ENCODE assay signal across 1 cellular context in the genomic region with DNA sequence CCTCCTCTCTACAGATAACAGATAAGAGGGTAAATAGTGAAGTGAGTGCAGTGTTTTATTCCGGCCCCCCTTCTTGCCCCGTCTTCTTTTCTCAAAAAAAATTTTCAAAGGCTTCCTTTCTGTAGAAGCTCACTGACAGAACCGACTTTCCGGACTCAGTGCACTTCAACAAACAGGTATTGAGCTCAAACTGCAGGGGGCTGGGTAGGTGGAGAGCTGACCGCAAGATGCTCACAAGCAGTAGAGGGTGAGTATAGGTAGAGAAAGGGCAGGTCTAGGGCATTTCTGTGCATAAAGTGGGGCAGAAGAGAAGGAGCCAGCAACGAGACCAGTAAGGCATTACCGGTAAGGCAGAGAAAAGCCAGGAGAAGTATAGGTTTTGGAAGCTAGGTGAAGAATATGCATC.
TF ChIP-seq lines count a peak whose summit lies in the region.

No MANE protein-coding gene starts in this region.

TF ChIP-seq in GM12878, 131 proteins besides CTCF, POLR2A, EP300 and RAD21 (continued from another document):
- TF ChIP-seq, protein P1, sequence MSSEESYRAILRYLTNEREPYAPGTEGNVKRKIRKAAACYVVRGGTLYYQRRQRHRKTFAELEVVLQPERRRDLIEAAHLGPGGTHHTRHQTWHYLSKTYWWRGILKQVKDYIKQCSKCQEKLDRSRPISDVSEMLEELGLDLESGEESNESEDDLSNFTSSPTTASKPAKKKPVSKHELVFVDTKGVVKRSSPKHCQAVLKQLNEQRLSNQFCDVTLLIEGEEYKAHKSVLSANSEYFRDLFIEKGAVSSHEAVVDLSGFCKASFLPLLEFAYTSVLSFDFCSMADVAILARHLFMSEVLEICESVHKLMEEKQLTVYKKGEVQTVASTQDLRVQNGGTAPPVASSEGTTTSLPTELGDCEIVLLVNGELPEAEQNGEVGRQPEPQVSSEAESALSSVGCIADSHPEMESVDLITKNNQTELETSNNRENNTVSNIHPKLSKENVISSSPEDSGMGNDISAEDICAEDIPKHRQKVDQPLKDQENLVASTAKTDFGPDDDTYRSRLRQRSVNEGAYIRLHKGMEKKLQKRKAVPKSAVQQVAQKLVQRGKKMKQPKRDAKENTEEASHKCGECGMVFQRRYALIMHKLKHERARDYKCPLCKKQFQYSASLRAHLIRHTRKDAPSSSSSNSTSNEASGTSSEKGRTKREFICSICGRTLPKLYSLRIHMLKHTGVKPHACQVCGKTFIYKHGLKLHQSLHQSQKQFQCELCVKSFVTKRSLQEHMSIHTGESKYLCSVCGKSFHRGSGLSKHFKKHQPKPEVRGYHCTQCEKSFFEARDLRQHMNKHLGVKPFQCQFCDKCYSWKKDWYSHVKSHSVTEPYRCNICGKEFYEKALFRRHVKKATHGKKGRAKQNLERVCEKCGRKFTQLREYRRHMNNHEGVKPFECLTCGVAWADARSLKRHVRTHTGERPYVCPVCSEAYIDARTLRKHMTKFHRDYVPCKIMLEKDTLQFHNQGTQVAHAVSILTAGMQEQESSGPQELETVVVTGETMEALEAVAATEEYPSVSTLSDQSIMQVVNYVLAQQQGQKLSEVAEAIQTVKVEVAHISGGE (CRISPR knock-in tag; IDR thresholded peaks at IDR 0.05), result no peak
- TF ChIP-seq ZSCAN29 (IDR thresholded peaks at IDR 0.05), result peak; percentile 34; the same call in 1 of the 2 replicates
- 0 out of 2 replicates have a peak, but pooled peaks have one; percentile 22 for TF ChIP-seq SMAD5 (IDR thresholded peaks at IDR 0.05; ENCODE audit: low read depth)
- peak; percentile 57; the same call in 1 of the 2 replicates for TF ChIP-seq POLR2AphosphoS5 (IDR thresholded peaks at IDR 0.05; ENCODE audit: low read length)
- TF ChIP-seq, protein P2, sequence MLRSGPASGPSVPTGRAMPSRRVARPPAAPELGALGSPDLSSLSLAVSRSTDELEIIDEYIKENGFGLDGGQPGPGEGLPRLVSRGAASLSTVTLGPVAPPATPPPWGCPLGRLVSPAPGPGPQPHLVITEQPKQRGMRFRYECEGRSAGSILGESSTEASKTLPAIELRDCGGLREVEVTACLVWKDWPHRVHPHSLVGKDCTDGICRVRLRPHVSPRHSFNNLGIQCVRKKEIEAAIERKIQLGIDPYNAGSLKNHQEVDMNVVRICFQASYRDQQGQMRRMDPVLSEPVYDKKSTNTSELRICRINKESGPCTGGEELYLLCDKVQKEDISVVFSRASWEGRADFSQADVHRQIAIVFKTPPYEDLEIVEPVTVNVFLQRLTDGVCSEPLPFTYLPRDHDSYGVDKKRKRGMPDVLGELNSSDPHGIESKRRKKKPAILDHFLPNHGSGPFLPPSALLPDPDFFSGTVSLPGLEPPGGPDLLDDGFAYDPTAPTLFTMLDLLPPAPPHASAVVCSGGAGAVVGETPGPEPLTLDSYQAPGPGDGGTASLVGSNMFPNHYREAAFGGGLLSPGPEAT (IDR thresholded peaks at IDR 0.05; ENCODE audit: low read depth), result 0 out of 2 replicates have a peak, but pooled peaks have one; percentile 22
- TF ChIP-seq RELA (IDR thresholded peaks at IDR 0.05; ENCODE audit: borderline replicate concordance, partially characterized antibody), result peak; percentile 26
- peak; percentile 30; the same call in 1 of the 2 replicates for TF ChIP-seq NFIC (IDR thresholded peaks at IDR 0.05; ENCODE audit: low read depth, low read length)
- TF ChIP-seq MTA3 (IDR thresholded peaks at IDR 0.05; ENCODE audit: borderline replicate concordance, low read length), result peak; percentile 90; the same call in 1 of the 2 replicates
- peak in 1 of 2 experiments; percentile 10; a peak in 1 of 4 replicates for TF ChIP-seq IKZF2 (IDR thresholded peaks at IDR 0.05)
- no peak for TF ChIP-seq PAX8 (IDR thresholded peaks at IDR 0.05)
- no peak for TF ChIP-seq ZZZ3 (IDR thresholded peaks at IDR 0.05; ENCODE audit: control insufficient read depth, insufficient read length, low read depth)
- 0 out of 2 replicates have a peak, but pooled peaks have one; percentile 32 for TF ChIP-seq IKZF1 (conservative IDR thresholded peaks at IDR 0.05)
- 0 out of 2 replicates have a peak, but pooled peaks have one; percentile 7 for TF ChIP-seq ZNF24 (IDR thresholded peaks at IDR 0.05)
- TF ChIP-seq CREB1 (IDR thresholded peaks at IDR 0.05; ENCODE audit: low read depth), result 0 out of 2 replicates have a peak, but pooled peaks have one; percentile 9
- TF ChIP-seq, protein P3, sequence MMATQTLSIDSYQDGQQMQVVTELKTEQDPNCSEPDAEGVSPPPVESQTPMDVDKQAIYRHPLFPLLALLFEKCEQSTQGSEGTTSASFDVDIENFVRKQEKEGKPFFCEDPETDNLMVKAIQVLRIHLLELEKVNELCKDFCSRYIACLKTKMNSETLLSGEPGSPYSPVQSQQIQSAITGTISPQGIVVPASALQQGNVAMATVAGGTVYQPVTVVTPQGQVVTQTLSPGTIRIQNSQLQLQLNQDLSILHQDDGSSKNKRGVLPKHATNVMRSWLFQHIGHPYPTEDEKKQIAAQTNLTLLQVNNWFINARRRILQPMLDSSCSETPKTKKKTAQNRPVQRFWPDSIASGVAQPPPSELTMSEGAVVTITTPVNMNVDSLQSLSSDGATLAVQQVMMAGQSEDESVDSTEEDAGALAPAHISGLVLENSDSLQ (IDR thresholded peaks at IDR 0.05), result 0 out of 2 replicates have a peak, but pooled peaks have one; percentile 11
- no peak; the same call in 1 of the 2 replicates for TF ChIP-seq POLR2AphosphoS2 (IDR thresholded peaks at IDR 0.05; ENCODE audit: low read depth, low read length)
- no peak for TF ChIP-seq SIN3A (IDR thresholded peaks at IDR 0.05; ENCODE audit: low read depth, low read length)
- TF ChIP-seq CHD2 (IDR thresholded peaks at IDR 0.05; ENCODE audit: borderline replicate concordance, low read depth, low read length), result peak; percentile 31; the same call in 1 of the 2 replicates
- no peak for TF ChIP-seq MXI1 (IDR thresholded peaks at IDR 0.05; ENCODE audit: low read depth, low read length)
- TF ChIP-seq, protein P4, sequence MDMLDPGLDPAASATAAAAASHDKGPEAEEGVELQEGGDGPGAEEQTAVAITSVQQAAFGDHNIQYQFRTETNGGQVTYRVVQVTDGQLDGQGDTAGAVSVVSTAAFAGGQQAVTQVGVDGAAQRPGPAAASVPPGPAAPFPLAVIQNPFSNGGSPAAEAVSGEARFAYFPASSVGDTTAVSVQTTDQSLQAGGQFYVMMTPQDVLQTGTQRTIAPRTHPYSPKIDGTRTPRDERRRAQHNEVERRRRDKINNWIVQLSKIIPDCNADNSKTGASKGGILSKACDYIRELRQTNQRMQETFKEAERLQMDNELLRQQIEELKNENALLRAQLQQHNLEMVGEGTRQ (IDR thresholded peaks at IDR 0.05; ENCODE audit: borderline replicate concordance, low read depth, low read length), result no peak
- peak; percentile 54; the same call in 1 of the 2 replicates for TF ChIP-seq GATAD2B (conservative IDR thresholded peaks at IDR 0.05; ENCODE audit: low read depth)
- TF ChIP-seq NBN (IDR thresholded peaks at IDR 0.05), result 0 out of 2 replicates have a peak, but pooled peaks have one; percentile 62
- TF ChIP-seq HDGF (IDR thresholded peaks at IDR 0.05), result peak; percentile 96
- TF ChIP-seq JUND (IDR thresholded peaks at IDR 0.05; ENCODE audit: low read depth, low read length), result no peak
- TF ChIP-seq FOXM1 (IDR thresholded peaks at IDR 0.05; ENCODE audit: low read depth, low read length), result peak; percentile 64; the same call in 1 of the 2 replicates
- no peak for TF ChIP-seq YY1 (IDR thresholded peaks at IDR 0.05; ENCODE audit: low read depth, low read length)
- TF ChIP-seq KLF5 (IDR thresholded peaks at IDR 0.05; ENCODE audit: partially characterized antibody), result peak; percentile 27
- TF ChIP-seq ZBED1 (IDR thresholded peaks at IDR 0.05; ENCODE audit: borderline replicate concordance), result peak; percentile 53; the same call in 1 of the 2 replicates
- TF ChIP-seq LARP7 (IDR thresholded peaks at IDR 0.05), result peak; percentile 63; the same call in 1 of the 2 replicates
- TF ChIP-seq, protein P5, sequence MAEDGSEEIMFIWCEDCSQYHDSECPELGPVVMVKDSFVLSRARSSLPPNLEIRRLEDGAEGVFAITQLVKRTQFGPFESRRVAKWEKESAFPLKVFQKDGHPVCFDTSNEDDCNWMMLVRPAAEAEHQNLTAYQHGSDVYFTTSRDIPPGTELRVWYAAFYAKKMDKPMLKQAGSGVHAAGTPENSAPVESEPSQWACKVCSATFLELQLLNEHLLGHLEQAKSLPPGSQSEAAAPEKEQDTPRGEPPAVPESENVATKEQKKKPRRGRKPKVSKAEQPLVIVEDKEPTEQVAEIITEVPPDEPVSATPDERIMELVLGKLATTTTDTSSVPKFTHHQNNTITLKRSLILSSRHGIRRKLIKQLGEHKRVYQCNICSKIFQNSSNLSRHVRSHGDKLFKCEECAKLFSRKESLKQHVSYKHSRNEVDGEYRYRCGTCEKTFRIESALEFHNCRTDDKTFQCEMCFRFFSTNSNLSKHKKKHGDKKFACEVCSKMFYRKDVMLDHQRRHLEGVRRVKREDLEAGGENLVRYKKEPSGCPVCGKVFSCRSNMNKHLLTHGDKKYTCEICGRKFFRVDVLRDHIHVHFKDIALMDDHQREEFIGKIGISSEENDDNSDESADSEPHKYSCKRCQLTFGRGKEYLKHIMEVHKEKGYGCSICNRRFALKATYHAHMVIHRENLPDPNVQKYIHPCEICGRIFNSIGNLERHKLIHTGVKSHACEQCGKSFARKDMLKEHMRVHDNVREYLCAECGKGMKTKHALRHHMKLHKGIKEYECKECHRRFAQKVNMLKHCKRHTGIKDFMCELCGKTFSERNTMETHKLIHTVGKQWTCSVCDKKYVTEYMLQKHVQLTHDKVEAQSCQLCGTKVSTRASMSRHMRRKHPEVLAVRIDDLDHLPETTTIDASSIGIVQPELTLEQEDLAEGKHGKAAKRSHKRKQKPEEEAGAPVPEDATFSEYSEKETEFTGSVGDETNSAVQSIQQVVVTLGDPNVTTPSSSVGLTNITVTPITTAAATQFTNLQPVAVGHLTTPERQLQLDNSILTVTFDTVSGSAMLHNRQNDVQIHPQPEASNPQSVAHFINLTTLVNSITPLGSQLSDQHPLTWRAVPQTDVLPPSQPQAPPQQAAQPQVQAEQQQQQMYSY (CRISPR knock-in tag; IDR thresholded peaks at IDR 0.05), result no peak
- no peak for TF ChIP-seq SP1 (IDR thresholded peaks at IDR 0.05; ENCODE audit: low read depth, low read length)
- peak; percentile 18; the same call in 1 of the 2 replicates for TF ChIP-seq SMC3 (IDR thresholded peaks at IDR 0.05; ENCODE audit: borderline replicate concordance, low read length)
- peak; percentile 61; the same call in 1 of the 2 replicates for TF ChIP-seq PML (IDR thresholded peaks at IDR 0.05; ENCODE audit: low read length)
- TF ChIP-seq, protein P6, sequence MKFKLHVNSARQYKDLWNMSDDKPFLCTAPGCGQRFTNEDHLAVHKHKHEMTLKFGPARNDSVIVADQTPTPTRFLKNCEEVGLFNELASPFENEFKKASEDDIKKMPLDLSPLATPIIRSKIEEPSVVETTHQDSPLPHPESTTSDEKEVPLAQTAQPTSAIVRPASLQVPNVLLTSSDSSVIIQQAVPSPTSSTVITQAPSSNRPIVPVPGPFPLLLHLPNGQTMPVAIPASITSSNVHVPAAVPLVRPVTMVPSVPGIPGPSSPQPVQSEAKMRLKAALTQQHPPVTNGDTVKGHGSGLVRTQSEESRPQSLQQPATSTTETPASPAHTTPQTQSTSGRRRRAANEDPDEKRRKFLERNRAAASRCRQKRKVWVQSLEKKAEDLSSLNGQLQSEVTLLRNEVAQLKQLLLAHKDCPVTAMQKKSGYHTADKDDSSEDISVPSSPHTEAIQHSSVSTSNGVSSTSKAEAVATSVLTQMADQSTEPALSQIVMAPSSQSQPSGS (IDR thresholded peaks at IDR 0.05; ENCODE audit: low read length), result peak; percentile 71
- peak; percentile 75; the same call in 1 of the 2 replicates for TF ChIP-seq TARDBP (IDR thresholded peaks at IDR 0.05; ENCODE audit: borderline replicate concordance)
- TF ChIP-seq, protein P7, sequence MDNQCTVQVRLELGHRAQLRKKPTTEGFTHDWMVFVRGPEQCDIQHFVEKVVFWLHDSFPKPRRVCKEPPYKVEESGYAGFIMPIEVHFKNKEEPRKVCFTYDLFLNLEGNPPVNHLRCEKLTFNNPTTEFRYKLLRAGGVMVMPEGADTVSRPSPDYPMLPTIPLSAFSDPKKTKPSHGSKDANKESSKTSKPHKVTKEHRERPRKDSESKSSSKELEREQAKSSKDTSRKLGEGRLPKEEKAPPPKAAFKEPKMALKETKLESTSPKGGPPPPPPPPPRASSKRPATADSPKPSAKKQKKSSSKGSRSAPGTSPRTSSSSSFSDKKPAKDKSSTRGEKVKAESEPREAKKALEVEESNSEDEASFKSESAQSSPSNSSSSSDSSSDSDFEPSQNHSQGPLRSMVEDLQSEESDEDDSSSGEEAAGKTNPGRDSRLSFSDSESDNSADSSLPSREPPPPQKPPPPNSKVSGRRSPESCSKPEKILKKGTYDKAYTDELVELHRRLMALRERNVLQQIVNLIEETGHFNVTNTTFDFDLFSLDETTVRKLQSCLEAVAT (IDR thresholded peaks at IDR 0.05), result peak; percentile 71
- TF ChIP-seq ZNF384 (IDR thresholded peaks at IDR 0.05; ENCODE audit: borderline replicate concordance, low read depth, low read length), result 0 out of 2 replicates have a peak, but pooled peaks have one; percentile 25
- no peak for TF ChIP-seq TCF3 (IDR thresholded peaks at IDR 0.05; ENCODE audit: borderline replicate concordance, insufficient read depth, low read depth, low read length)
